ENCODE assay signal across 1 cellular context in the genomic region with DNA sequence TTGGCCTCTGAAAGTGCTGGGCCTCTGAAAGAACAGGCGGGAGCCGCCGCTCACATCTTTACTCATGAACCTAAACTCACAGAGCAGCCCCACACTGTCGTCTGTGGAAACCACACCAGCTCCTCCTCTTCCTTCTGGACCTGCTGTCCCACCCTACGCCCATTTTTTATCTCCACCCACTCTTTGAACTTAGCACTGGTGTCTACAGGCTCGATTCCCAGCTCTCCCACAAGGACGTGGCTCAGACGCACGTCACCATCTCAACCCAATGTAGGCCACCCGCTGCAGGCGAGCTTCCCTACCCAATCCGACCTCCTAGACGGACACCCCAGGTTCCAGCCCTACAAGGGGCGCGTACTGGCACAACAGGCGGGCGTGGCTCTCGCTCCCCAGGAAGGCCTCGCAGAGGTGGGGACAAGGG.
TF ChIP-seq lines count a peak whose summit lies in the region.

No MANE protein-coding gene starts in this region.

TF ChIP-seq in IMR-90, 13 proteins besides CTCF, POLR2A, EP300 and RAD21 (continued from another document):
- TF ChIP-seq ELK1 (IDR thresholded peaks at IDR 0.05; ENCODE audit: borderline replicate concordance, low read depth, low read length) (no peak), CEBPB (IDR thresholded peaks at IDR 0.05; ENCODE audit: low read depth, low read length) (no peak), SMC3 (IDR thresholded peaks at IDR 0.05; ENCODE audit: low read depth, low read length) (no peak), MAFK (IDR thresholded peaks at IDR 0.05; ENCODE audit: low read depth, low read length) (no peak), MAZ (IDR thresholded peaks at IDR 0.05; ENCODE audit: borderline replicate concordance, low read depth, low read length) (no peak), FOS (IDR thresholded peaks at IDR 0.05; ENCODE audit: low read depth, low read length) (no peak), RFX5 (IDR thresholded peaks at IDR 0.05; ENCODE audit: low read depth, low read length) (no peak), RCOR1 (IDR thresholded peaks at IDR 0.05; ENCODE audit: insufficient replicate concordance, low read length) (no peak)
